In the genomic region with DNA sequence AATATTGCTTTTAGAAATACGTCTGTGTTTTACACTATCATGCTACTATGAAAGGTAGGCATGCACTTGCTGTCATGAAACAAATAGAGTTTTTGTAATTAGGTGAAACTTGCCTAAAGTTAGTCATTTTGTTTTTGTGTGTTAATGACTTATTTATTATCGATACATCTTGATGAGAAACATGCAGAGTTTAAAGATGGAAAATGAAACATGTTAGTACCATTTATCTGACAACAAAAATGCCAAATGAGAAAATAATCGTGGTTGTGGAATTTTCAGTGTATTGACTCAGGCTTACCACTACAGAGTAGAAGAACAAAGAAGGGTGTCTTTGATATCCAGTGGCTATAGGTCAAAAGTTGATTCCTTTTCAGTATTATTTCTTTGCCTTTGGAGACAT, we compare ENCODE assay signal across 31 cellular contexts.
"Had no signal": no experiment of that assay in that cellular context is flagged by ENCODE, and none has a peak within 500 bp of the region (broad histone marks: within the 10 kb centered on the region; RNA-seq: fewer than 3 reads in every experiment).

No MANE protein-coding gene starts in this region.

- H3K36me3 Mint-ChIP-seq: mesothelial cell of epicardium; naive B cell; stimulated activated memory B cell treated with anti-CD40 and anti-IgM and Interleukin-4, amounts not matched to agents 10 μg/mL and 1 μg/mL and 100 μg/mL, for 72 hours had no signal

- H3K27ac ChIP-seq: epithelial cell of prostate, gastroesophageal sphincter, heart left ventricle, hepatocyte, left lung, psoas muscle, sigmoid colon, thoracic aorta, upper lobe of left lung had no signal

- H3K4me3 Mint-ChIP-seq: endodermal cell; mesothelial cell of epicardium; naive B cell; nephron; stimulated activated memory B cell treated with anti-CD40 and anti-IgM and Interleukin-4, amounts not matched to agents 10 μg/mL and 1 μg/mL and 100 μg/mL, for 72 hours had no signal

- H3K4me3 ChIP-seq: gastroesophageal sphincter, heart left ventricle, hepatocyte, left lung, mucosa of descending colon, psoas muscle, sigmoid colon, thoracic aorta, tibial nerve, upper lobe of left lung had no signal

- H3K9me3 Mint-ChIP-seq: endodermal cell; mesothelial cell of epicardium; naive B cell; nephron; stimulated activated memory B cell treated with anti-CD40 and anti-IgM and Interleukin-4, amounts not matched to agents 10 μg/mL and 1 μg/mL and 100 μg/mL, for 72 hours had no signal

- ATAC-seq: esophagus mucosa; gastroesophageal sphincter; heart left ventricle; left cardiac atrium; left lung; mucosa of descending colon; psoas muscle; right cardiac atrium; stimulated activated memory B cell treated with anti-CD40 and anti-IgM and Interleukin-4, amounts not matched to agents 10 μg/mL and 1 μg/mL and 100 μg/mL, for 72 hours; stimulated activated naive CD8-positive, alpha-beta T cell treated with anti-CD3 and anti-CD28 coated beads, Interleukin-15, Interleukin-2, amounts not matched to agents 100 U/mL and 50 U/mL, for 24 hours had no signal

- H3K27me3 Mint-ChIP-seq: naive B cell; stimulated activated memory B cell treated with anti-CD40 and anti-IgM and Interleukin-4, amounts not matched to agents 10 μg/mL and 1 μg/mL and 100 μg/mL, for 72 hours had no signal

- H3K27ac Mint-ChIP-seq: endodermal cell; mesothelial cell of epicardium; naive B cell; nephron; stimulated activated memory B cell treated with anti-CD40 and anti-IgM and Interleukin-4, amounts not matched to agents 10 μg/mL and 1 μg/mL and 100 μg/mL, for 72 hours had no signal

- DNase-seq: effector CD8-positive, alpha-beta T cell; endodermal cell; foreskin fibroblast; heart left ventricle; kidney; left cardiac atrium; left lung; mesenchymal stem cell; mucosa of descending colon; naive B cell; nucleus accumbens; posterior cingulate gyrus; psoas muscle; right cardiac atrium; sigmoid colon; stimulated activated CD4-positive, alpha-beta T cell treated with anti-CD3 and anti-CD28 coated beads, Interleukin-2, amount 100 ng/mL, for 24 hours; stimulated activated CD4-positive, alpha-beta T cell treated with anti-CD3 and anti-CD28 coated beads, Interleukin-4, amount 100 ng/mL, for 4 hours; stimulated activated naive CD8-positive, alpha-beta T cell treated with anti-CD3 and anti-CD28 coated beads, Interleukin-15, Interleukin-2, amounts not matched to agents 100 U/mL and 50 U/mL, for 24 hours; substantia nigra; upper lobe of left lung had no signal

- H3K27me3 ChIP-seq: gastroesophageal sphincter, heart left ventricle, hepatocyte, left lung, sigmoid colon, tibial nerve, upper lobe of left lung had no signal

- FAIRE-seq: colon, kidney, urothelium cell line had no signal

- H3K4me1 Mint-ChIP-seq: endodermal cell; naive B cell; nephron; stimulated activated memory B cell treated with anti-CD40 and anti-IgM and Interleukin-4, amounts not matched to agents 10 μg/mL and 1 μg/mL and 100 μg/mL, for 72 hours had no signal
